7 cellular contexts compared by ENCODE assay signal in the genomic region with DNA sequence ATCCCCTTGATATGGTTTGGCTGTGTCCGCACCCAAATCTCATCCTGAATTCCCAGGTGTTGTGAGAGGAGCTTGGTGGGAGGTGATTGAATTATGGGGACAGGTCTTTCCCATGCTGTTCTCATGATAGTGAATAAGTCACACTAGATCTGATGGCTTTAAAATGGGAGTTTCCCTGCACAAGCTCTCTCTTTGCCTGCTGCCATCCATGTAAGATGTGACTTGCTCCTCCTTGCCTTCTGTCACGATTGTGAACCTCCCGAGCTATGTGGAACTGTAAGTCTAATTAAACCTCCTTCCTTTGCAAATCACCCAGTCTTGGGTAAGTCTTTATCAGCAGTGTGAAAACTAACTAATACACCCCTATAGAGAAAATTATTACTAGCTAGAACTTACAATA.
"Had no signal": no experiment of that assay in that cellular context is flagged by ENCODE, and none has a peak within 500 bp of the region (broad histone marks: within the 10 kb centered on the region; RNA-seq: fewer than 3 reads in every experiment).

No MANE protein-coding gene starts in this region.

- ATAC-seq: HepG2 had no signal

- H3K4me2 ChIP-seq: KMS-11 had no signal

- DNase-seq: IMR-90, KBM-7, KG1 had no signal

- FAIRE-seq: HepG2, HTR-8/SVneo had no signal

- H3K9ac ChIP-seq: KMS-11 had no signal

- H3K27ac ChIP-seq: HL-60, KMS-11 had no signal
